ENCODE assay signal across 8 cellular contexts in genomic region chr4:158769175-158769831, GRCh38. TPM values are rescaled to one million over a fixed set of nuclear protein-coding genes. Genes with fewer than 3 reads are reported as not detected.
A peak's percentile ranks its signal among the peaks of the same experiment; 100 is the strongest.
DNase-seq lines count a peak whose midpoint lies in the region; ATAC-seq and TF ChIP-seq lines count a peak whose summit lies in the region.

No MANE protein-coding gene starts in this region.

- peak overlapping the region; percentile 75; the same call in 1 of the 2 replicates for H3K4me2 ChIP-seq in OCI-LY7 (ENCODE audit: low read length)

- peaks cover 12% of the 10 kb centered on the region for H3K4me1 Mint-ChIP-seq in type B pancreatic cell (ENCODE audit: unreplicated experiment)

- BruUV-seq in OCI-LY7 (replicated peaks; lab: Mats Ljungman, UMichigan) = no TSS peak

- H3K36me3 Mint-ChIP-seq in type B pancreatic cell = no peaks in the 10 kb centered on the region

- no peak overlapping the region for H3K27ac ChIP-seq in OCI-LY7 (ENCODE audit: low read depth, low read length, poor library complexity, severe bottlenecking)

- H3K4me3 ChIP-seq in OCI-LY7 (ENCODE audit: low read depth, low read length, poor library complexity, severe bottlenecking) (peak overlapping the region; percentile 62), foreskin fibroblast (ENCODE audit: low read depth in 1 of 2, low read length in 2 of 2) (peak overlapping the region; percentile 88 to 90)

- no peaks in the 10 kb centered on the region for H3K27me3 Mint-ChIP-seq in type B pancreatic cell

- no peaks in the 10 kb centered on the region for H3K36me3 ChIP-seq in OCI-LY7 (ENCODE audit: insufficient read depth, low read length)

- intact Hi-C loops in OCI-LY7 (cut with micrococcal nuclease; ENCODE audit: unreplicated experiment) = no loop called here

- no peaks in the 10 kb centered on the region for H3K79me2 ChIP-seq in OCI-LY7 (ENCODE audit: insufficient read depth, low read depth, low read length)

- peak overlapping the region; percentile 99 for H3K4me3 Mint-ChIP-seq in type B pancreatic cell

- no peaks in the 10 kb centered on the region for H3K9me2 ChIP-seq in OCI-LY7 (ENCODE audit: insufficient read depth, low read length)

- peak overlapping the region; percentile 94 for H3K27ac Mint-ChIP-seq in type B pancreatic cell

- no peaks in the 10 kb centered on the region for H3K4me1 ChIP-seq in OCI-LY7 (ENCODE audit: insufficient read depth, low read length, poor library complexity, severe bottlenecking)

- TF ChIP-seq CTCF in OCI-LY7 (conservative IDR thresholded peaks at IDR 0.05; ENCODE audit: low read length) (no peak), foreskin fibroblast (IDR thresholded peaks at IDR 0.05; ENCODE audit: low read depth, low read length) (no peak), type B pancreatic cell (conservative IDR thresholded peaks at IDR 0.05) (no peak)

- POLR2A ChIA-PET in OCI-LY7 (lab: Charles Lee) = no interaction called here

- H4K20me1 ChIP-seq in OCI-LY7 (ENCODE audit: insufficient read depth, low read length) = no peaks in the 10 kb centered on the region

- CTCF ChIA-PET in OCI-LY7 (lab: Charles Lee; ENCODE audit: unreplicated experiment) = no interaction called here

- H3K9me3 Mint-ChIP-seq in type B pancreatic cell = no peaks in the 10 kb centered on the region

- DNase-seq in OCI-LY7 (ENCODE audit: low spot score) (no peak), foreskin fibroblast (peak in 1 of 2 donors; percentile 50), nucleus accumbens (lab: John Stamatoyannopoulos, UW) (peak in 48 of 56 donors; percentile 4 to 76 (median 50)), type B pancreatic cell (ENCODE audit: extremely low spot score, unreplicated experiment) (peak; percentile 74), GDM1 (lab: John Stamatoyannopoulos, UW) (no peak)
- DNase-seq in activated effector memory CD4-positive, alpha-beta T cell treated with Interleukin-2 at 50 U/mL for 16 hours = peak; percentile 21

- H2AFZ ChIP-seq in OCI-LY7 (ENCODE audit: low read length) = peak overlapping the region; percentile 5; the same call in 1 of the 2 replicates

- ATAC-seq in GM18511 (IDR thresholded peaks at IDR 0.05; ENCODE audit: unreplicated experiment) (peak; percentile 41), HG02884 (IDR thresholded peaks at IDR 0.05; ENCODE audit: unreplicated experiment) (peak; percentile 32)

- H3K9me3 ChIP-seq in OCI-LY7 (ENCODE audit: low read length) = no peaks in the 10 kb centered on the region

RNA-seq across cellular contexts. Expression of gene FNIP2, which starts 0.5 kb away (rescaled TPM):
- 0.09 and 0.15 TPM in 2 replicates for total RNA-seq in OCI-LY7 (2014; rRNA removed; shearing (Covaris generic))
- 1.0 and 1.2 TPM in 2 replicates for total RNA-seq in OCI-LY7 (2022)
- 31.0 and 36.5 TPM in 2 replicates for total RNA-seq in type B pancreatic cell (ENCODE audit: low replicate concordance)

RNA-seq across cellular contexts. Expression of gene PPID, which starts 46.1 kb away (rescaled TPM):
- total RNA-seq in OCI-LY7 (2014; rRNA removed; shearing (Covaris generic)) = 27.3 and 29.9 TPM in 2 replicates
- total RNA-seq in OCI-LY7 (2022) (21.2 and 25.0 TPM in 2 replicates), type B pancreatic cell (ENCODE audit: low replicate concordance) (34.6 and 40.6 TPM in 2 replicates)

Comparison
In these comparisons a context has a peak if more than half of its experiments do, and no peak if none do; other contexts are left out.
1. DNase-seq: peak in activated effector memory CD4-positive, alpha-beta T cell treated with Interleukin-2 at 50 U/mL for 16 hours (single experiment), nucleus accumbens (48 of 56) and type B pancreatic cell (single experiment); none in OCI-LY7 (single experiment) and GDM1 (single experiment).
2. RNA of gene FNIP2, which starts 0.5 kb away (total RNA-seq): 31.0 to 36.5 TPM in type B pancreatic cell; 0.09 to 1.2 TPM in OCI-LY7; every median in the first group is over 10 times any median in the second.